9 cellular contexts compared by ENCODE assay signal in the genomic region with DNA sequence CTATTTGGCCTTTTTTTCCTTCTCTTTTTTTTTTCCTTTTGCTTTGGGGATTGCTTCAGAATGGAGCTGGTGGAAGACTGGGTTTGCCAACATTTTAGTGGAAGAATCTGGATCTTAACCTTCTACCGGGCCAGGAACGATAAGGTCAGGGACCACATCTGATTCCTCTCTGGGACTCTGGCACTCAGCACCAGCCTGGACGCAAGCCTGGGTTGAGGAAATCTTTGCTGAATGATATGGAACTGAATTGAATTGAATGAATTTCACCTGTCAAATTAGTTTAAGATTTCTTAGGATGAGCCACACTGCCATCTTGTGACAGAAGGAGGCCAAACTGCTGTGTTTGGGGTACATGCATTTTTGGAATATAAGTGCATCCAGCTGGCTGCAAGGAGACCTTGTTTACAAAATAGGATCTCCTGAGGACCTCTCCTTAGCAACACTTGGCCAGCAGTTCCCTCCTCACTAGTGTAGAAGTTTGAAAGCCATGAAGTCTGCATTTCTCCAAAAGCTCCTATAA. TPM values are rescaled to one million over a fixed set of nuclear protein-coding genes. Genes with fewer than 3 reads are reported as not detected.
DNase-seq lines count a peak whose midpoint lies in the region; ATAC-seq and TF ChIP-seq lines count a peak whose summit lies in the region.
"Had no signal": no experiment of that assay in that cellular context is flagged by ENCODE, and none has a peak within 500 bp of the region (broad histone marks: within the 10 kb centered on the region; RNA-seq: fewer than 3 reads in every experiment).

No MANE protein-coding gene starts in this region.

- no peak overlapping the region for H3K27ac Mint-ChIP-seq in mesothelial cell of epicardium

- peaks cover 13% of the 10 kb centered on the region for H3K4me1 ChIP-seq in DND-41 (ENCODE audit: insufficient read depth, low read length)

- no peaks in the 10 kb centered on the region for H3K9me3 Mint-ChIP-seq in mesothelial cell of epicardium

- H3K4me3 Mint-ChIP-seq in mesothelial cell of epicardium = no peak overlapping the region

- H3K4me3 ChIP-seq in DND-41 (ENCODE audit: low read depth in 1 of 2, low read length in 2 of 2) (no peak overlapping the region), fibroblast of mammary gland (ENCODE audit: control insufficient read depth, low read depth, low read length) (no peak overlapping the region)

- no peaks in the 10 kb centered on the region for H3K27me3 ChIP-seq in DND-41 (ENCODE audit: insufficient read depth, low read length, poor library complexity)

- H2AFZ ChIP-seq in DND-41 (ENCODE audit: low read depth, low read length) = no peak overlapping the region

- no peak overlapping the region for H3K9ac ChIP-seq in DND-41 (ENCODE audit: low read depth, low read length)

- DNase-seq in AG08395 (ENCODE audit: low spot score) (peak; percentile 40), DND-41 (peak; percentile 23), NCI-H69 (lab: John Stamatoyannopoulos, UW) (peak; percentile 51), fibroblast of mammary gland (ENCODE audit: low read depth) (peak; percentile 31), HK-2 (ENCODE audit: unreplicated experiment) (no peak), mesothelial cell of epicardium (ENCODE audit: low spot score in 2 of 2, unreplicated experiment in 2 of 2) (no peak), NCI-H2081 treated with DMSO at 0.1 percent for 48 hours (lab: John Stamatoyannopoulos, UW) (no peak)

- ATAC-seq in DND-41 (ENCODE audit: insufficient read depth, low read depth) = no peak
- ATAC-seq in HG03571 (IDR thresholded peaks at IDR 0.05; ENCODE audit: unreplicated experiment) = no peak

- H3K36me3 ChIP-seq in DND-41 (ENCODE audit: insufficient read depth, low read length) = peaks cover 17% of the 10 kb centered on the region; the same call in 1 of the 2 replicates

- H3K79me2 ChIP-seq in DND-41 (ENCODE audit: insufficient read depth, low read length) = no peaks in the 10 kb centered on the region

- no peaks in the 10 kb centered on the region for H3K4me1 Mint-ChIP-seq in mesothelial cell of epicardium

- peak; percentile 70 for TF ChIP-seq CTCF in DND-41 (IDR thresholded peaks at IDR 0.05; ENCODE audit: borderline replicate concordance, extremely low read depth, low read length, poor library complexity, severe bottlenecking)
- TF ChIP-seq CTCF in fibroblast of mammary gland (conservative IDR thresholded peaks at IDR 0.05; ENCODE audit: control insufficient read depth, insufficient read depth, low read depth, low read length) = peak; percentile 45
- TF ChIP-seq CTCF in mesothelial cell of epicardium (IDR thresholded peaks at IDR 0.05; ENCODE audit: unreplicated experiment) = no peak

- no peak overlapping the region for H3K4me2 ChIP-seq in DND-41 (ENCODE audit: insufficient read depth, low read length)

- no peaks in the 10 kb centered on the region for H3K27me3 Mint-ChIP-seq in mesothelial cell of epicardium (ENCODE audit: low read depth)

- H3K9me3 ChIP-seq in DND-41 (ENCODE audit: insufficient read depth, low read length, severe bottlenecking) = no peaks in the 10 kb centered on the region

- H4K20me1 ChIP-seq in DND-41 (ENCODE audit: insufficient read depth, low read length) = no peaks in the 10 kb centered on the region

- H3K27ac ChIP-seq in DND-41 (ENCODE audit: low read length) = no peak overlapping the region

- no peaks in the 10 kb centered on the region for H3K36me3 Mint-ChIP-seq in mesothelial cell of epicardium

RNA-seq across cellular contexts. Expression of gene TPBGL, which starts 30.4 kb away (rescaled TPM):
- total RNA-seq in mesothelial cell of epicardium = 0.07 to 0.11 TPM (median 0.11 TPM) in 3 replicates
- total RNA-seq: skeletal muscle tissue had no signal

Comparison
In these comparisons a context has a peak if more than half of its experiments do, and no peak if none do; other contexts are left out.
1. DNase-seq: peak in AG08395 (single experiment), DND-41 (single experiment), NCI-H69 (single experiment) and fibroblast of mammary gland (single experiment); none in HK-2 (single experiment), mesothelial cell of epicardium (0 of 2) and NCI-H2081 treated with DMSO at 0.1 percent for 48 hours (single experiment).